In genomic region chr4:128863314-128864075, GRCh38 we compare ENCODE assay signal across 8 cellular contexts. TPM values are rescaled to one million over a fixed set of nuclear protein-coding genes. Genes with fewer than 3 reads are reported as not detected.
A peak's percentile ranks its signal among the peaks of the same experiment; 100 is the strongest.
DNase-seq lines count a peak whose midpoint lies in the region; ATAC-seq and TF ChIP-seq lines count a peak whose summit lies in the region.

No MANE protein-coding gene starts in this region.

- DNase-seq in DMS153 (lab: John Stamatoyannopoulos, UW) (peak; percentile 37), NCI-H748 (lab: John Stamatoyannopoulos, UW; ENCODE audit: unreplicated experiment) (peak; percentile 62), endothelial cell (ENCODE audit: low spot score) (peak; percentile 90), middle frontal gyrus (ENCODE audit: extremely low spot score, low spot score) (peak; percentile 35)
- peak; percentile 37 for DNase-seq in activated CD8-positive, alpha-beta memory T cell treated with anti-CD3 and anti-CD28 coated beads, Interleukin-2, amount 50 U/mL, for 1 hour (ENCODE audit: extremely low read depth)
- peak; percentile 24 to 45 for DNase-seq in stimulated activated CD8-positive, alpha-beta memory T cell treated with anti-CD3 and anti-CD28 coated beads, Interleukin-7, amount 100 ng/mL, for 4 hours (ENCODE audit: low read depth in 2 of 2)

- peak; percentile 96 for TF ChIP-seq CTCF in endothelial cell (IDR thresholded peaks at IDR 0.05; ENCODE audit: unreplicated experiment)

- H3K4me3 Mint-ChIP-seq in endothelial cell (ENCODE audit: unreplicated experiment): no peak overlapping the region

- peaks cover 15% of the 10 kb centered on the region for H3K36me3 Mint-ChIP-seq in endothelial cell (ENCODE audit: low read depth, unreplicated experiment)

- H3K27me3 Mint-ChIP-seq in endothelial cell (ENCODE audit: unreplicated experiment): peaks cover 2% of the 10 kb centered on the region

- H3K4me1 Mint-ChIP-seq in endothelial cell (ENCODE audit: unreplicated experiment): peaks cover 19% of the 10 kb centered on the region

- H3K27ac Mint-ChIP-seq in endothelial cell (ENCODE audit: unreplicated experiment): no peak overlapping the region

- ATAC-seq in HG02852 (IDR thresholded peaks at IDR 0.05; ENCODE audit: unreplicated experiment): peak; percentile 21
- ATAC-seq in HG03439 (IDR thresholded peaks at IDR 0.05; ENCODE audit: unreplicated experiment): no peak

- no peaks in the 10 kb centered on the region for H3K9me3 Mint-ChIP-seq in endothelial cell (ENCODE audit: unreplicated experiment)

RNA-seq across cellular contexts. Expression of gene JADE1, which starts 54.0 kb away (rescaled TPM):
- 18.2 TPM for total RNA-seq in endothelial cell (ENCODE audit: unreplicated experiment)

Comparison
In these comparisons a context has a peak if more than half of its experiments do, and no peak if none do; other contexts are left out.
1. DNase-seq: peak in every context shown above with its lines; median percentile 90 in endothelial cell; 62 in NCI-H748; 37 in DMS153; 37 in activated CD8-positive, alpha-beta memory T cell treated with anti-CD3 and anti-CD28 coated beads, Interleukin-2, amount 50 U/mL, for 1 hour; 35 in middle frontal gyrus; 34 in stimulated activated CD8-positive, alpha-beta memory T cell treated with anti-CD3 and anti-CD28 coated beads, Interleukin-7, amount 100 ng/mL, for 4 hours.